ENCODE assay signal across 1 cellular context in genomic region chr12:52236386-52237050, GRCh38.
TF ChIP-seq lines count a peak whose summit lies in the region.

No MANE protein-coding gene starts in this region.

TF ChIP-seq in HCT116, 20 proteins besides CTCF, POLR2A, EP300 and RAD21 (continued from another document):
- TF ChIP-seq REST (IDR thresholded peaks at IDR 0.05; ENCODE audit: low read depth) (no peak), JUND (IDR thresholded peaks at IDR 0.05) (no peak), CBX3 (IDR thresholded peaks at IDR 0.05; ENCODE audit: low read depth) (no peak), YY1 (IDR thresholded peaks at IDR 0.05; ENCODE audit: extremely low read depth, insufficient replicate concordance, low read depth, low read length) (no peak), FOSL1 (IDR thresholded peaks at IDR 0.05; ENCODE audit: low read depth) (no peak), EZH2phosphoT487 (IDR thresholded peaks at IDR 0.05; ENCODE audit: borderline replicate concordance) (no peak), CEBPB (IDR thresholded peaks at IDR 0.05; ENCODE audit: low read depth) (no peak), ZNF274 (IDR thresholded peaks at IDR 0.05; ENCODE audit: low read depth, low read length) (no peak), EZH2 (IDR thresholded peaks at IDR 0.05) (no peak), EGR1 (IDR thresholded peaks at IDR 0.05; ENCODE audit: low read depth) (no peak)
- TF ChIP-seq, protein P1, sequence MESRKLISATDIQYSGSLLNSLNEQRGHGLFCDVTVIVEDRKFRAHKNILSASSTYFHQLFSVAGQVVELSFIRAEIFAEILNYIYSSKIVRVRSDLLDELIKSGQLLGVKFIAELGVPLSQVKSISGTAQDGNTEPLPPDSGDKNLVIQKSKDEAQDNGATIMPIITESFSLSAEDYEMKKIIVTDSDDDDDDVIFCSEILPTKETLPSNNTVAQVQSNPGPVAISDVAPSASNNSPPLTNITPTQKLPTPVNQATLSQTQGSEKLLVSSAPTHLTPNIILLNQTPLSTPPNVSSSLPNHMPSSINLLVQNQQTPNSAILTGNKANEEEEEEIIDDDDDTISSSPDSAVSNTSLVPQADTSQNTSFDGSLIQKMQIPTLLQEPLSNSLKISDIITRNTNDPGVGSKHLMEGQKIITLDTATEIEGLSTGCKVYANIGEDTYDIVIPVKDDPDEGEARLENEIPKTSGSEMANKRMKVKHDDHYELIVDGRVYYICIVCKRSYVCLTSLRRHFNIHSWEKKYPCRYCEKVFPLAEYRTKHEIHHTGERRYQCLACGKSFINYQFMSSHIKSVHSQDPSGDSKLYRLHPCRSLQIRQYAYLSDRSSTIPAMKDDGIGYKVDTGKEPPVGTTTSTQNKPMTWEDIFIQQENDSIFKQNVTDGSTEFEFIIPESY (IDR thresholded peaks at IDR 0.05; ENCODE audit: extremely low read depth, insufficient replicate concordance, low read length): no peak
- TF ChIP-seq, protein P2, sequence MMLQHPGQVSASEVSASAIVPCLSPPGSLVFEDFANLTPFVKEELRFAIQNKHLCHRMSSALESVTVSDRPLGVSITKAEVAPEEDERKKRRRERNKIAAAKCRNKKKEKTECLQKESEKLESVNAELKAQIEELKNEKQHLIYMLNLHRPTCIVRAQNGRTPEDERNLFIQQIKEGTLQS (IDR thresholded peaks at IDR 0.05): no peak
